In the genomic region with DNA sequence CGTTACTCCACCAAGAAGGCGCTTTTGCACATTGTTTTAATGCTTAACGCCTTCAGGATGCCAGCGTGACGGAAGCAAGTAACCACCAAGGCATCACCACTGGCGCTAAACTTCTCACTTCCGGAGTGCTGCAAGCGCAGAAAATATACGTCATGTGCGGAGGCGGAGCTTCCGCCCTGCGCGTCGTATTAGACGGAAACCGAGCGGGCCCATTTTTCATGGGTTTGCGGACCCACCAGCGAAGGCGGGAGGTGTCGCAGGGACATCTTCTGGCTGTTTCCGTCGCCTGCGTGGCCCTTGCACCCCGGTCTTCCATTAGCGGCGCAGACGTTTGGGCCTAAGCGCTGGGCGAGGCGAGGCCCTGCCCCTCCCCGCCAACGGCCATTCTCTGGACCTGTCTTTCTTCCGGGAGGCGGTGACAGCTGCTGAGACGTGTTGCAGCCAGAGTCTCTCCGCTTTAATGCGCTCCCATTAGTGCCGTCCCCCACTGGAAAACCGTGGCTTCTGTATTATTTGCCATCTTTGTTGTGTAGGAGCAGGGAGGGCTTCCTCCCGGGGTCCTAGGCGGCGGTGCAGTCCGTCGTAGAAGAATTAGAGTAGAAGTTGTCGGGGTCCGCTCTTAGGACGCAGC, we compare ENCODE assay signal across 1 cellular context.
TF ChIP-seq lines count a peak whose summit lies in the region.

A gene (plus strand): TSS at position 403 of the 631 bp plus-strand sequence. CDS start 235 bp downstream, outside the sequence.

TF ChIP-seq in GM12878, 131 proteins besides CTCF, POLR2A, EP300 and RAD21 (continued from another document and continues in another):
- TF ChIP-seq, protein P1, sequence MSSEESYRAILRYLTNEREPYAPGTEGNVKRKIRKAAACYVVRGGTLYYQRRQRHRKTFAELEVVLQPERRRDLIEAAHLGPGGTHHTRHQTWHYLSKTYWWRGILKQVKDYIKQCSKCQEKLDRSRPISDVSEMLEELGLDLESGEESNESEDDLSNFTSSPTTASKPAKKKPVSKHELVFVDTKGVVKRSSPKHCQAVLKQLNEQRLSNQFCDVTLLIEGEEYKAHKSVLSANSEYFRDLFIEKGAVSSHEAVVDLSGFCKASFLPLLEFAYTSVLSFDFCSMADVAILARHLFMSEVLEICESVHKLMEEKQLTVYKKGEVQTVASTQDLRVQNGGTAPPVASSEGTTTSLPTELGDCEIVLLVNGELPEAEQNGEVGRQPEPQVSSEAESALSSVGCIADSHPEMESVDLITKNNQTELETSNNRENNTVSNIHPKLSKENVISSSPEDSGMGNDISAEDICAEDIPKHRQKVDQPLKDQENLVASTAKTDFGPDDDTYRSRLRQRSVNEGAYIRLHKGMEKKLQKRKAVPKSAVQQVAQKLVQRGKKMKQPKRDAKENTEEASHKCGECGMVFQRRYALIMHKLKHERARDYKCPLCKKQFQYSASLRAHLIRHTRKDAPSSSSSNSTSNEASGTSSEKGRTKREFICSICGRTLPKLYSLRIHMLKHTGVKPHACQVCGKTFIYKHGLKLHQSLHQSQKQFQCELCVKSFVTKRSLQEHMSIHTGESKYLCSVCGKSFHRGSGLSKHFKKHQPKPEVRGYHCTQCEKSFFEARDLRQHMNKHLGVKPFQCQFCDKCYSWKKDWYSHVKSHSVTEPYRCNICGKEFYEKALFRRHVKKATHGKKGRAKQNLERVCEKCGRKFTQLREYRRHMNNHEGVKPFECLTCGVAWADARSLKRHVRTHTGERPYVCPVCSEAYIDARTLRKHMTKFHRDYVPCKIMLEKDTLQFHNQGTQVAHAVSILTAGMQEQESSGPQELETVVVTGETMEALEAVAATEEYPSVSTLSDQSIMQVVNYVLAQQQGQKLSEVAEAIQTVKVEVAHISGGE (CRISPR knock-in tag; IDR thresholded peaks at IDR 0.05), result peak; percentile 38; the same call in 1 of the 2 replicates
- TF ChIP-seq, protein P2, sequence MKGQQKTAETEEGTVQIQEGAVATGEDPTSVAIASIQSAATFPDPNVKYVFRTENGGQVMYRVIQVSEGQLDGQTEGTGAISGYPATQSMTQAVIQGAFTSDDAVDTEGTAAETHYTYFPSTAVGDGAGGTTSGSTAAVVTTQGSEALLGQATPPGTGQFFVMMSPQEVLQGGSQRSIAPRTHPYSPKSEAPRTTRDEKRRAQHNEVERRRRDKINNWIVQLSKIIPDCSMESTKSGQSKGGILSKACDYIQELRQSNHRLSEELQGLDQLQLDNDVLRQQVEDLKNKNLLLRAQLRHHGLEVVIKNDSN (IDR thresholded peaks at IDR 0.05; ENCODE audit: borderline replicate concordance, extremely low read length, insufficient read depth, low read depth, low read length), result peak; percentile 1
- TF ChIP-seq GATAD2B (conservative IDR thresholded peaks at IDR 0.05; ENCODE audit: low read depth) (peak; percentile 81), HCFC1 (IDR thresholded peaks at IDR 0.05; ENCODE audit: low read length) (peak; percentile 82), RCOR1 (conservative IDR thresholded peaks at IDR 0.05; ENCODE audit: low read depth, low read length) (0 out of 2 replicates have a peak, but pooled peaks have one; percentile 21), ZZZ3 (IDR thresholded peaks at IDR 0.05; ENCODE audit: control insufficient read depth, insufficient read length, low read depth) (no peak), SIN3A (IDR thresholded peaks at IDR 0.05; ENCODE audit: low read depth, low read length) (peak; percentile 48), GABPA (IDR thresholded peaks at IDR 0.05; ENCODE audit: low read depth) (peak; percentile 95), CBX3 (IDR thresholded peaks at IDR 0.05; ENCODE audit: borderline replicate concordance, low read depth) (no peak), MTA2 (IDR thresholded peaks at IDR 0.05; ENCODE audit: low read depth) (no peak), SMAD1 (IDR thresholded peaks at IDR 0.05; ENCODE audit: low read depth, partially characterized antibody) (no peak), ZSCAN29 (IDR thresholded peaks at IDR 0.05) (no peak), MYC (IDR thresholded peaks at IDR 0.05; ENCODE audit: insufficient read depth, insufficient read length, insufficient replicate concordance, low read length, severe bottlenecking) (peak; percentile 61), CBX5 (IDR thresholded peaks at IDR 0.05; ENCODE audit: low read depth) (peak; percentile 94), TCF7 (IDR thresholded peaks at IDR 0.05; ENCODE audit: borderline replicate concordance) (no peak), FOXK2 (IDR thresholded peaks at IDR 0.05) (peak; percentile 86), JUNB (IDR thresholded peaks at IDR 0.05) (no peak), SUPT20H (IDR thresholded peaks at IDR 0.05; ENCODE audit: borderline replicate concordance, control insufficient read depth, low read depth, low read length) (no peak), TCF3 (IDR thresholded peaks at IDR 0.05; ENCODE audit: borderline replicate concordance, insufficient read depth, low read depth, low read length) (peak; percentile 43; the same call in 1 of the 2 replicates), BRCA1 (IDR thresholded peaks at IDR 0.05; ENCODE audit: low read depth, low read length) (no peak), CHD2 (IDR thresholded peaks at IDR 0.05; ENCODE audit: borderline replicate concordance, low read depth, low read length) (peak; percentile 78; the same call in 1 of the 2 replicates)
- TF ChIP-seq, protein P3, sequence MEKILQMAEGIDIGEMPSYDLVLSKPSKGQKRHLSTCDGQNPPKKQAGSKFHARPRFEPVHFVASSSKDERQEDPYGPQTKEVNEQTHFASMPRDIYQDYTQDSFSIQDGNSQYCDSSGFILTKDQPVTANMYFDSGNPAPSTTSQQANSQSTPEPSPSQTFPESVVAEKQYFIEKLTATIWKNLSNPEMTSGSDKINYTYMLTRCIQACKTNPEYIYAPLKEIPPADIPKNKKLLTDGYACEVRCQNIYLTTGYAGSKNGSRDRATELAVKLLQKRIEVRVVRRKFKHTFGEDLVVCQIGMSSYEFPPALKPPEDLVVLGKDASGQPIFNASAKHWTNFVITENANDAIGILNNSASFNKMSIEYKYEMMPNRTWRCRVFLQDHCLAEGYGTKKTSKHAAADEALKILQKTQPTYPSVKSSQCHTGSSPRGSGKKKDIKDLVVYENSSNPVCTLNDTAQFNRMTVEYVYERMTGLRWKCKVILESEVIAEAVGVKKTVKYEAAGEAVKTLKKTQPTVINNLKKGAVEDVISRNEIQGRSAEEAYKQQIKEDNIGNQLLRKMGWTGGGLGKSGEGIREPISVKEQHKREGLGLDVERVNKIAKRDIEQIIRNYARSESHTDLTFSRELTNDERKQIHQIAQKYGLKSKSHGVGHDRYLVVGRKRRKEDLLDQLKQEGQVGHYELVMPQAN (conservative IDR thresholded peaks at IDR 0.05), result 0 out of 2 replicates have a peak, but pooled peaks have one; percentile 69
- TF ChIP-seq, protein P4, sequence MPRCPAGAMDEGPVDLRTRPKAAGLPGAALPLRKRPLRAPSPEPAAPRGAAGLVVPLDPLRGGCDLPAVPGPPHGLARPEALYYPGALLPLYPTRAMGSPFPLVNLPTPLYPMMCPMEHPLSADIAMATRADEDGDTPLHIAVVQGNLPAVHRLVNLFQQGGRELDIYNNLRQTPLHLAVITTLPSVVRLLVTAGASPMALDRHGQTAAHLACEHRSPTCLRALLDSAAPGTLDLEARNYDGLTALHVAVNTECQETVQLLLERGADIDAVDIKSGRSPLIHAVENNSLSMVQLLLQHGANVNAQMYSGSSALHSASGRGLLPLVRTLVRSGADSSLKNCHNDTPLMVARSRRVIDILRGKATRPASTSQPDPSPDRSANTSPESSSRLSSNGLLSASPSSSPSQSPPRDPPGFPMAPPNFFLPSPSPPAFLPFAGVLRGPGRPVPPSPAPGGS (IDR thresholded peaks at IDR 0.05; ENCODE audit: borderline replicate concordance, insufficient read depth, low read depth, low read length, poor library complexity, severe bottlenecking), result peak; percentile 35
- TF ChIP-seq, protein P5, sequence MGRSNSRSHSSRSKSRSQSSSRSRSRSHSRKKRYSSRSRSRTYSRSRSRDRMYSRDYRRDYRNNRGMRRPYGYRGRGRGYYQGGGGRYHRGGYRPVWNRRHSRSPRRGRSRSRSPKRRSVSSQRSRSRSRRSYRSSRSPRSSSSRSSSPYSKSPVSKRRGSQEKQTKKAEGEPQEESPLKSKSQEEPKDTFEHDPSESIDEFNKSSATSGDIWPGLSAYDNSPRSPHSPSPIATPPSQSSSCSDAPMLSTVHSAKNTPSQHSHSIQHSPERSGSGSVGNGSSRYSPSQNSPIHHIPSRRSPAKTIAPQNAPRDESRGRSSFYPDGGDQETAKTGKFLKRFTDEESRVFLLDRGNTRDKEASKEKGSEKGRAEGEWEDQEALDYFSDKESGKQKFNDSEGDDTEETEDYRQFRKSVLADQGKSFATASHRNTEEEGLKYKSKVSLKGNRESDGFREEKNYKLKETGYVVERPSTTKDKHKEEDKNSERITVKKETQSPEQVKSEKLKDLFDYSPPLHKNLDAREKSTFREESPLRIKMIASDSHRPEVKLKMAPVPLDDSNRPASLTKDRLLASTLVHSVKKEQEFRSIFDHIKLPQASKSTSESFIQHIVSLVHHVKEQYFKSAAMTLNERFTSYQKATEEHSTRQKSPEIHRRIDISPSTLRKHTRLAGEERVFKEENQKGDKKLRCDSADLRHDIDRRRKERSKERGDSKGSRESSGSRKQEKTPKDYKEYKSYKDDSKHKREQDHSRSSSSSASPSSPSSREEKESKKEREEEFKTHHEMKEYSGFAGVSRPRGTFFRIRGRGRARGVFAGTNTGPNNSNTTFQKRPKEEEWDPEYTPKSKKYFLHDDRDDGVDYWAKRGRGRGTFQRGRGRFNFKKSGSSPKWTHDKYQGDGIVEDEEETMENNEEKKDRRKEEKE (IDR thresholded peaks at IDR 0.05), result no peak
- TF ChIP-seq, protein P6, sequence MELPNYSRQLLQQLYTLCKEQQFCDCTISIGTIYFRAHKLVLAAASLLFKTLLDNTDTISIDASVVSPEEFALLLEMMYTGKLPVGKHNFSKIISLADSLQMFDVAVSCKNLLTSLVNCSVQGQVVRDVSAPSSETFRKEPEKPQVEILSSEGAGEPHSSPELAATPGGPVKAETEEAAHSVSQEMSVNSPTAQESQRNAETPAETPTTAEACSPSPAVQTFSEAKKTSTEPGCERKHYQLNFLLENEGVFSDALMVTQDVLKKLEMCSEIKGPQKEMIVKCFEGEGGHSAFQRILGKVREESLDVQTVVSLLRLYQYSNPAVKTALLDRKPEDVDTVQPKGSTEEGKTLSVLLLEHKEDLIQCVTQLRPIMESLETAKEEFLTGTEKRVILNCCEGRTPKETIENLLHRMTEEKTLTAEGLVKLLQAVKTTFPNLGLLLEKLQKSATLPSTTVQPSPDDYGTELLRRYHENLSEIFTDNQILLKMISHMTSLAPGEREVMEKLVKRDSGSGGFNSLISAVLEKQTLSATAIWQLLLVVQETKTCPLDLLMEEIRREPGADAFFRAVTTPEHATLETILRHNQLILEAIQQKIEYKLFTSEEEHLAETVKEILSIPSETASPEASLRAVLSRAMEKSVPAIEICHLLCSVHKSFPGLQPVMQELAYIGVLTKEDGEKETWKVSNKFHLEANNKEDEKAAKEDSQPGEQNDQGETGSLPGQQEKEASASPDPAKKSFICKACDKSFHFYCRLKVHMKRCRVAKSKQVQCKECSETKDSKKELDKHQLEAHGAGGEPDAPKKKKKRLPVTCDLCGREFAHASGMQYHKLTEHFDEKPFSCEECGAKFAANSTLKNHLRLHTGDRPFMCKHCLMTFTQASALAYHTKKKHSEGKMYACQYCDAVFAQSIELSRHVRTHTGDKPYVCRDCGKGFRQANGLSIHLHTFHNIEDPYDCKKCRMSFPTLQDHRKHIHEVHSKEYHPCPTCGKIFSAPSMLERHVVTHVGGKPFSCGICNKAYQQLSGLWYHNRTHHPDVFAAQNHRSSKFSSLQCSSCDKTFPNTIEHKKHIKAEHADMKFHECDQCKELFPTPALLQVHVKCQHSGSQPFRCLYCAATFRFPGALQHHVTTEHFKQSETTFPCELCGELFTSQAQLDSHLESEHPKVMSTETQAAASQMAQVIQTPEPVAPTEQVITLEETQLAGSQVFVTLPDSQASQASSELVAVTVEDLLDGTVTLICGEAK (IDR thresholded peaks at IDR 0.05; ENCODE audit: borderline replicate concordance), result peak; percentile 94
- TF ChIP-seq, protein P7, sequence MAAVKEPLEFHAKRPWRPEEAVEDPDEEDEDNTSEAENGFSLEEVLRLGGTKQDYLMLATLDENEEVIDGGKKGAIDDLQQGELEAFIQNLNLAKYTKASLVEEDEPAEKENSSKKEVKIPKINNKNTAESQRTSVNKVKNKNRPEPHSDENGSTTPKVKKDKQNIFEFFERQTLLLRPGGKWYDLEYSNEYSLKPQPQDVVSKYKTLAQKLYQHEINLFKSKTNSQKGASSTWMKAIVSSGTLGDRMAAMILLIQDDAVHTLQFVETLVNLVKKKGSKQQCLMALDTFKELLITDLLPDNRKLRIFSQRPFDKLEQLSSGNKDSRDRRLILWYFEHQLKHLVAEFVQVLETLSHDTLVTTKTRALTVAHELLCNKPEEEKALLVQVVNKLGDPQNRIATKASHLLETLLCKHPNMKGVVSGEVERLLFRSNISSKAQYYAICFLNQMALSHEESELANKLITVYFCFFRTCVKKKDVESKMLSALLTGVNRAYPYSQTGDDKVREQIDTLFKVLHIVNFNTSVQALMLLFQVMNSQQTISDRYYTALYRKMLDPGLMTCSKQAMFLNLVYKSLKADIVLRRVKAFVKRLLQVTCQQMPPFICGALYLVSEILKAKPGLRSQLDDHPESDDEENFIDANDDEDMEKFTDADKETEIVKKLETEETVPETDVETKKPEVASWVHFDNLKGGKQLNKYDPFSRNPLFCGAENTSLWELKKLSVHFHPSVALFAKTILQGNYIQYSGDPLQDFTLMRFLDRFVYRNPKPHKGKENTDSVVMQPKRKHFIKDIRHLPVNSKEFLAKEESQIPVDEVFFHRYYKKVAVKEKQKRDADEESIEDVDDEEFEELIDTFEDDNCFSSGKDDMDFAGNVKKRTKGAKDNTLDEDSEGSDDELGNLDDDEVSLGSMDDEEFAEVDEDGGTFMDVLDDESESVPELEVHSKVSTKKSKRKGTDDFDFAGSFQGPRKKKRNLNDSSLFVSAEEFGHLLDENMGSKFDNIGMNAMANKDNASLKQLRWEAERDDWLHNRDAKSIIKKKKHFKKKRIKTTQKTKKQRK (IDR thresholded peaks at IDR 0.05; ENCODE audit: low read depth, low read length), result no peak
- TF ChIP-seq, protein P8, sequence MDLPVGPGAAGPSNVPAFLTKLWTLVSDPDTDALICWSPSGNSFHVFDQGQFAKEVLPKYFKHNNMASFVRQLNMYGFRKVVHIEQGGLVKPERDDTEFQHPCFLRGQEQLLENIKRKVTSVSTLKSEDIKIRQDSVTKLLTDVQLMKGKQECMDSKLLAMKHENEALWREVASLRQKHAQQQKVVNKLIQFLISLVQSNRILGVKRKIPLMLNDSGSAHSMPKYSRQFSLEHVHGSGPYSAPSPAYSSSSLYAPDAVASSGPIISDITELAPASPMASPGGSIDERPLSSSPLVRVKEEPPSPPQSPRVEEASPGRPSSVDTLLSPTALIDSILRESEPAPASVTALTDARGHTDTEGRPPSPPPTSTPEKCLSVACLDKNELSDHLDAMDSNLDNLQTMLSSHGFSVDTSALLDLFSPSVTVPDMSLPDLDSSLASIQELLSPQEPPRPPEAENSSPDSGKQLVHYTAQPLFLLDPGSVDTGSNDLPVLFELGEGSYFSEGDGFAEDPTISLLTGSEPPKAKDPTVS (IDR thresholded peaks at IDR 0.05; ENCODE audit: low read depth, low read length), result no peak
